33 cellular contexts compared by ENCODE assay signal in the genomic region with DNA sequence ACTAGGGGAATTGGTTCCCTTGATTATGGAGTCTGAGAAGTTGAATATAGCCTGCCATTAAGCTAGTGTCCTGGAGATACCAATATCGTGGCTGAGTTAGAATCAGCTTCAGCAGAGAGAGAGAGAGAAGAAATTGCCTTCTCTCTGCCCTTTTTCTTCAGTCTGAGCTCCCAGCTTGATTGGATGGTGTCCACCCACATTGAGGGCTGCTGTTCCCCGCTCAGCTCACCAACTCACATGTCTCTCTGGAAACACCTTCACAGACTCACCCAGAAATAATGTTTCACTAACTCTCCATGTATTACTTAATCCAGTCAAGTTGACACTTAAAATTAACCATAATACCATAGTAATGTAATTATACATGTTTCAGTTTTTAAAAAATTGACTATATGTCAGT. TPM values are rescaled to one million over a fixed set of nuclear protein-coding genes. Genes with fewer than 3 reads are reported as not detected.
"Had no signal": no experiment of that assay in that cellular context is flagged by ENCODE, and none has a peak within 500 bp of the region (broad histone marks: within the 10 kb centered on the region; RNA-seq: fewer than 3 reads in every experiment).

No MANE protein-coding gene starts in this region.

- H3K36me3 ChIP-seq: adrenal gland, ascending aorta, brain microvascular endothelial cell, breast epithelium, cardiac muscle cell had no signal

- H3K27me3 ChIP-seq: adrenal gland, ascending aorta, body of pancreas, breast epithelium had no signal

- H3K4me1 ChIP-seq: adrenal gland, ascending aorta, body of pancreas, breast epithelium had no signal

- H3K27ac ChIP-seq: adrenal gland, ascending aorta, body of pancreas, brain microvascular endothelial cell, breast epithelium, cardiac muscle cell had no signal

- H3K4me3 ChIP-seq: adrenal gland, ascending aorta, body of pancreas, breast epithelium, cardiac muscle cell had no signal

- H3K9me3 ChIP-seq: adrenal gland, ascending aorta, body of pancreas, breast epithelium had no signal

- DNase-seq: activated effector memory CD4-positive, alpha-beta T cell treated with anti-CD3 and anti-CD28 coated beads, Interleukin-2, amount 50 U/mL, for 16 hours; activated effector memory CD4-positive, alpha-beta T cell treated with Interleukin-2 at 50 U/mL for 16 hours; activated gamma-delta T cell; activated gamma-delta T cell treated with Interleukin-2 at 50 U/mL for 16 hours; activated naive CD4-positive, alpha-beta T cell; activated naive CD4-positive, alpha-beta T cell treated with anti-CD3 and anti-CD28 coated beads for 36 hours; activated naive CD4-positive, alpha-beta T cell treated with anti-CD3 and anti-CD28 coated beads, Interleukin-2, amount 10 ng/mL, durations not matched to agents 7 days and 5 days; activated naive CD4-positive, alpha-beta T cell treated with anti-CD3 and anti-CD28 coated beads, Interleukin-2, amount 50 U/mL, for 16 hours; activated naive CD4-positive, alpha-beta T cell treated with Interleukin-2 at 50 U/mL for 16 hours; activated naive CD8-positive, alpha-beta T cell treated with anti-CD3 and anti-CD28 coated beads for 36 hours; activated naive CD8-positive, alpha-beta T cell treated with anti-CD3 and anti-CD28 coated beads, Interleukin-2, amount 10 ng/mL, durations not matched to agents 7 days and 5 days; activated naive CD8-positive, alpha-beta T cell treated with anti-CD3 and anti-CD28 coated beads, Interleukin-2, amount 50 U/mL, for 24 hours; activated T-cell treated with anti-CD3 and anti-CD28 coated beads for 4 hours; activated T-cell treated with anti-CD3 and anti-CD28 coated beads, Interleukin-2, amount 50 U/mL, for 1 hour; activated T-cell treated with anti-CD3 and anti-CD28 coated beads, Interleukin-2, amount 50 U/mL, for 24 hours; activated T-cell treated with anti-CD3 and anti-CD28 coated beads, Interleukin-2, amount 50 U/mL, for 4 hours; activated T-cell treated with anti-CD3 and anti-CD28 coated beads, Interleukin-2, amount 50 U/mL, for 48 hours; activated T-cell treated with anti-CD3 and anti-CD28 coated beads, Interleukin-2, amount 50 U/mL, for 72 hours; adrenal gland; amygdala; anterior cingulate cortex; aorta; body of pancreas; brain microvascular endothelial cell; central memory CD4-positive, alpha-beta T cell; cerebellar nuclear complex had no signal

RNA-seq across cellular contexts. Expression of gene TRIM43, which starts 17.9 kb away (rescaled TPM):
- total RNA-seq: activated naive CD4-positive, alpha-beta T cell treated with anti-CD3 and anti-CD28 coated beads for 36 hours; activated naive CD4-positive, alpha-beta T cell treated with anti-CD3 and anti-CD28 coated beads, Interleukin-2, amount 50 U/mL, for 72 hours; activated naive CD8-positive, alpha-beta T cell treated with anti-CD3 and anti-CD28 coated beads for 36 hours; activated naive CD8-positive, alpha-beta T cell treated with anti-CD3 and anti-CD28 coated beads, Interleukin-2, amount 10 ng/mL, durations not matched to agents 7 days and 5 days; activated T-cell treated with anti-CD3 and anti-CD28 coated beads, Interleukin-2, amount 50 U/mL, for 4 hours; activated T-cell treated with anti-CD3 and anti-CD28 coated beads, Interleukin-2, amount 50 U/mL, for 72 hours; activated T-helper 1 cell treated with anti-CD3 and anti-CD28 coated beads, Interleukin-12 subunit alpha, Interleukin-12 subunit beta, Interleukin-2, Interleukin-4 antibody, amounts not matched to agents 30 ng/mL and 10 ng/mL and 1 ng/mL, durations not matched to agents 14 hours and 24 hours and 36 hours; adrenal gland; aorta; ascending aorta; body of pancreas; breast epithelium; cardiac muscle cell; cardiac septum; chondrocyte had no signal
